ENCODE assay signal across 29 cellular contexts in the genomic region with DNA sequence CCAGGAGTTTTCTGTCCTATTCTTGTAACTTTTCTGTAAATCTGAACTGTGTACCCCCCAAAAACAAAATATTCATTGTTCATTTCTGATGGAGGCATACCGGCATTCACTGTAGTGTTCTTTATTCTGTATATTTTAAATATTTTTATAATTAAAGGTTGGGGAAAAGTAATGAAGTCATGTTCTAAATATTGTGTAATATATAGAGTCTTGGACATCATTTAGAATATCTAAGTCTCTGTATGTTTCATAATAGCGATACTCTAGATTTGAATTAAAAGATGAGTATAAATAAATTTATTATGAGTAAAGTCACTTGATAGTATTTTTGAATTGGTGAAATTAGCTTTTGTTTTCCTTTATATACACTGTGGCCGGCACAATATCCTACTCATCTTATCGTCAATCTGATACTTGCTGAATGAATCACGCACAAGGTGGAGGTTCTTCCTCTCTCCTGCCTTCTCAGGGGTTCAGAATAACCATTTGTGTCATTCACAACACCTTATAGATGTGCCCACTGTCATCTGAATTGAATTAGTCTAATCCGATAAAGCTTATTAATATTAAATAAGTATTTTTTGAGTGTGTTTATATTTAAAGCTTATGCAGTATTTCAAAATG.
DNase-seq lines count a peak whose midpoint lies in the region; ATAC-seq and TF ChIP-seq lines count a peak whose summit lies in the region.
"Had no signal": no experiment of that assay in that cellular context is flagged by ENCODE, and none has a peak within 500 bp of the region (broad histone marks: within the 10 kb centered on the region; RNA-seq: fewer than 3 reads in every experiment).

No MANE protein-coding gene starts in this region.

- CTCF ChIA-PET in activated CD4-positive, alpha-beta T cell treated with anti-CD3 and anti-CD28 coated beads for 36 hours (lab: Charles Lee), result interaction anchor here (0.6 to 1.2 kb wide), 3 partner anchors 33 to 144 kb away, joined by 3 to 5 read pairs (median 3); no protein-coding TSS in a partner anchor

- intact Hi-C loops in activated CD4-positive, alpha-beta T cell treated with anti-CD3 and anti-CD28 coated beads for 36 hours (cut with DNase I, micrococcal nuclease), result no loop called here
- intact Hi-C loops in activated CD4-positive, alpha-beta T cell treated with anti-CD3 and anti-CD28 coated beads, Interleukin-2, amount 10 ng/mL, durations not matched to agents 24 days and 14 days (cut with micrococcal nuclease), result no loop called here

- no peaks in the 10 kb centered on the region for H3K36me3 Mint-ChIP-seq in activated CD4-positive, alpha-beta T cell treated with anti-CD3 and anti-CD28 coated beads for 36 hours (ENCODE audit: low read depth)
- no peaks in the 10 kb centered on the region for H3K36me3 Mint-ChIP-seq in activated CD4-positive, alpha-beta T cell treated with anti-CD3 and anti-CD28 coated beads, Interleukin-2, amount 10 ng/mL, durations not matched to agents 24 days and 14 days (ENCODE audit: low read depth)
- H3K36me3 Mint-ChIP-seq: natural killer cell treated with Interleukin-12 subunit alpha and Interleukin-12 subunit beta and Interleukin-15 and Interleukin-18, amount 100 ng/mL, for 72 hours had no signal

- no peak overlapping the region for H3K27ac Mint-ChIP-seq in activated CD4-positive, alpha-beta T cell treated with anti-CD3 and anti-CD28 coated beads for 36 hours
- no peak overlapping the region for H3K27ac Mint-ChIP-seq in activated CD4-positive, alpha-beta T cell treated with anti-CD3 and anti-CD28 coated beads, Interleukin-2, amount 10 ng/mL, durations not matched to agents 24 days and 14 days
- H3K27ac Mint-ChIP-seq: activated naive CD4-positive, alpha-beta T cell treated with anti-CD3 and anti-CD28 coated beads for 36 hours; CD4-positive, alpha-beta T cell; natural killer cell treated with Interleukin-12 subunit alpha and Interleukin-12 subunit beta and Interleukin-15 and Interleukin-18, amount 100 ng/mL, for 72 hours; stimulated activated naive CD8-positive, alpha-beta T cell treated with anti-CD3 and anti-CD28 coated beads, Interleukin-15, Interleukin-2, amounts not matched to agents 100 ng/mL and 50 ng/mL, for 24 hours had no signal

- no peak for TF ChIP-seq CTCF in SU-DHL-6 (IDR thresholded peaks at IDR 0.05; ENCODE audit: insufficient read depth, low read length, poor library complexity, severe bottlenecking)

- H3K79me2 ChIP-seq in SU-DHL-6 (ENCODE audit: insufficient read depth, low read length), result peaks cover 65% of the 10 kb centered on the region

- H3K4me1 Mint-ChIP-seq in activated CD4-positive, alpha-beta T cell treated with anti-CD3 and anti-CD28 coated beads for 36 hours, result peaks cover 26% of the 10 kb centered on the region
- peaks cover 24% of the 10 kb centered on the region for H3K4me1 Mint-ChIP-seq in activated CD4-positive, alpha-beta T cell treated with anti-CD3 and anti-CD28 coated beads, Interleukin-2, amount 10 ng/mL, durations not matched to agents 24 days and 14 days

- peak overlapping the region; percentile 92 for H3K4me2 ChIP-seq in SU-DHL-6 (ENCODE audit: low read depth, low read length, poor library complexity, severe bottlenecking)

- ATAC-seq in activated CD4-positive, alpha-beta T cell treated with anti-CD3 and anti-CD28 coated beads for 36 hours, result peak; percentile 65
- ATAC-seq in HG02852 (IDR thresholded peaks at IDR 0.05; ENCODE audit: unreplicated experiment), result peak; percentile 64
- ATAC-seq in HG02623 (IDR thresholded peaks at IDR 0.05; ENCODE audit: unreplicated experiment), result no peak
- ATAC-seq in HG03139 (IDR thresholded peaks at IDR 0.05; ENCODE audit: unreplicated experiment), result no peak
- no peak for ATAC-seq in HG03354 (IDR thresholded peaks at IDR 0.05; ENCODE audit: poor library complexity, severe bottlenecking, unreplicated experiment)
- ATAC-seq: HCT116, heart right ventricle, mucosa of descending colon, SK-N-SH treated with all-trans-retinoic acid at 6 μM for 48 hours had no signal

- no peaks in the 10 kb centered on the region for H3K9me2 ChIP-seq in SU-DHL-6 (replicated peaks; ENCODE audit: insufficient read depth, low read length)

- H4K20me1 ChIP-seq in SU-DHL-6 (ENCODE audit: low read depth, low read length), result no peaks in the 10 kb centered on the region

- DNase-seq in activated CD4-positive, alpha-beta T cell treated with anti-CD3 and anti-CD28 coated beads for 36 hours, result no peak
- no peak for DNase-seq in activated CD4-positive, alpha-beta T cell treated with anti-CD3 and anti-CD28 coated beads, Interleukin-2, amount 10 ng/mL, durations not matched to agents 24 days and 14 days
- peak; percentile 25 for DNase-seq in iris pigment epithelial cell (ENCODE audit: low read depth)
- DNase-seq: 8988T; activated CD4-positive, alpha-beta T cell treated with anti-CD3 and anti-CD28 coated beads for 48 hours; activated naive CD4-positive, alpha-beta T cell treated with anti-CD3 and anti-CD28 coated beads for 36 hours; adrenal gland; CD4-positive, alpha-beta T cell; effector CD8-positive, alpha-beta T cell; EL; heart right ventricle; mucosa of descending colon; NCI-H1105; NCI-H2029; NCI-H2227 treated with DMSO at 0.1 percent for 48 hours; NCI-H69; uterus had no signal

- no peaks in the 10 kb centered on the region for H3K27me3 Mint-ChIP-seq in activated CD4-positive, alpha-beta T cell treated with anti-CD3 and anti-CD28 coated beads for 36 hours
- no peaks in the 10 kb centered on the region for H3K27me3 Mint-ChIP-seq in activated CD4-positive, alpha-beta T cell treated with anti-CD3 and anti-CD28 coated beads, Interleukin-2, amount 10 ng/mL, durations not matched to agents 24 days and 14 days
- H3K27me3 Mint-ChIP-seq: brain; CD4-positive, alpha-beta T cell; IgD-negative memory B cell; natural killer cell treated with Interleukin-12 subunit alpha and Interleukin-12 subunit beta and Interleukin-15 and Interleukin-18, amount 100 ng/mL, for 72 hours; stimulated activated naive CD8-positive, alpha-beta T cell treated with anti-CD3 and anti-CD28 coated beads, Interleukin-15, Interleukin-2, amounts not matched to agents 100 ng/mL and 50 ng/mL, for 24 hours had no signal

- no peak overlapping the region for H2AFZ ChIP-seq in SU-DHL-6 (ENCODE audit: low read depth, low read length, severe bottlenecking)

- peak overlapping the region; percentile 52 for H3K27ac ChIP-seq in SU-DHL-6 (ENCODE audit: low read depth, low read length)
- H3K27ac ChIP-seq: adrenal gland, heart right ventricle, uterus had no signal

- no peaks in the 10 kb centered on the region for H3K9me3 ChIP-seq in SU-DHL-6 (ENCODE audit: insufficient read depth, low read length)
- H3K9me3 ChIP-seq: adrenal gland, heart right ventricle, mucosa of descending colon, uterus had no signal

- no peak overlapping the region for H3K9ac ChIP-seq in SU-DHL-6 (ENCODE audit: low read length)

- H3K4me3 Mint-ChIP-seq in activated CD4-positive, alpha-beta T cell treated with anti-CD3 and anti-CD28 coated beads for 36 hours, result no peak overlapping the region
- H3K4me3 Mint-ChIP-seq in activated CD4-positive, alpha-beta T cell treated with anti-CD3 and anti-CD28 coated beads, Interleukin-2, amount 10 ng/mL, durations not matched to agents 24 days and 14 days, result no peak overlapping the region
- H3K4me3 Mint-ChIP-seq: activated naive CD4-positive, alpha-beta T cell treated with anti-CD3 and anti-CD28 coated beads for 36 hours; CD4-positive, alpha-beta T cell; natural killer cell treated with Interleukin-12 subunit alpha and Interleukin-12 subunit beta and Interleukin-15 and Interleukin-18, amount 100 ng/mL, for 72 hours; stimulated activated naive CD8-positive, alpha-beta T cell treated with anti-CD3 and anti-CD28 coated beads, Interleukin-15, Interleukin-2, amounts not matched to agents 100 ng/mL and 50 ng/mL, for 24 hours had no signal

- H3K9me3 Mint-ChIP-seq in activated CD4-positive, alpha-beta T cell treated with anti-CD3 and anti-CD28 coated beads for 36 hours (ENCODE audit: low read depth), result no peaks in the 10 kb centered on the region
- H3K9me3 Mint-ChIP-seq in activated CD4-positive, alpha-beta T cell treated with anti-CD3 and anti-CD28 coated beads, Interleukin-2, amount 10 ng/mL, durations not matched to agents 24 days and 14 days, result no peaks in the 10 kb centered on the region
- H3K9me3 Mint-ChIP-seq: activated naive CD4-positive, alpha-beta T cell treated with anti-CD3 and anti-CD28 coated beads for 36 hours; CD4-positive, alpha-beta T cell; natural killer cell treated with Interleukin-12 subunit alpha and Interleukin-12 subunit beta and Interleukin-15 and Interleukin-18, amount 100 ng/mL, for 72 hours; stimulated activated naive CD8-positive, alpha-beta T cell treated with anti-CD3 and anti-CD28 coated beads, Interleukin-15, Interleukin-2, amounts not matched to agents 100 ng/mL and 50 ng/mL, for 24 hours had no signal

- H3K36me3 ChIP-seq in SU-DHL-6 (ENCODE audit: low read length), result no peaks in the 10 kb centered on the region
- H3K36me3 ChIP-seq: adrenal gland, heart right ventricle, uterus had no signal

- H3K27me3 ChIP-seq in SU-DHL-6 (ENCODE audit: low read length), result no peaks in the 10 kb centered on the region
- H3K27me3 ChIP-seq: adrenal gland, heart right ventricle, uterus had no signal

- no peak overlapping the region for H3K4me3 ChIP-seq in SU-DHL-6 (ENCODE audit: insufficient read depth, low read length, poor library complexity, severe bottlenecking)
- H3K4me3 ChIP-seq: adrenal gland, heart right ventricle, lung, mucosa of descending colon, uterus had no signal

- H3F3A ChIP-seq in SU-DHL-6 (ENCODE audit: insufficient read depth), result peaks cover 21% of the 10 kb centered on the region

- POLR2A ChIA-PET in activated CD4-positive, alpha-beta T cell treated with anti-CD3 and anti-CD28 coated beads for 36 hours (lab: Charles Lee), result interaction anchor here (0.7 kb wide), 1 partner anchor 270 kb away, joined by 4 read pairs; no protein-coding TSS in a partner anchor

Comparison
In these comparisons a context has a peak if more than half of its experiments do, and no peak if none do; other contexts are left out.
1. ATAC-seq: peak in activated CD4-positive, alpha-beta T cell treated with anti-CD3 and anti-CD28 coated beads for 36 hours (single experiment) and HG02852 (single experiment); none in HG02623 (single experiment), HG03139 (single experiment) and HG03354 (single experiment).